Comparison of ENCODE assay signal across 18 cellular contexts in genomic region chr12:1928439-1929121, GRCh38. TPM values are rescaled to one million over a fixed set of nuclear protein-coding genes. Genes with fewer than 3 reads are reported as not detected.
DNase-seq lines count a peak whose midpoint lies in the region; ATAC-seq and TF ChIP-seq lines count a peak whose summit lies in the region.
"Had no signal": no experiment of that assay in that cellular context is flagged by ENCODE, and none has a peak within 500 bp of the region (broad histone marks: within the 10 kb centered on the region; RNA-seq: fewer than 3 reads in every experiment).

No MANE protein-coding gene starts in this region.

- intact Hi-C loops in stomach (cut with DNase I; ENCODE audit: low total_unique reads), result no loop called here

- H3K4me2 ChIP-seq in SK-N-SH, result no peak overlapping the region

- TF ChIP-seq EP300 in SK-N-SH (IDR thresholded peaks at IDR 0.05; ENCODE audit: borderline replicate concordance in 1 of 2, low read depth in 1 of 2, low read length in 1 of 2) (no peak), stomach (IDR thresholded peaks at IDR 0.05) (no peak)

- H2AFZ ChIP-seq in SK-N-SH (ENCODE audit: low read depth), result no peak overlapping the region

- CTCF ChIA-PET in SK-N-SH (lab: Yijun Ruan, JAX), result interaction anchor here (1.7 to 2.4 kb wide), 2 partner anchors 12 to 294 kb away, joined by 7 to 15 read pairs; no protein-coding TSS in a partner anchor

- 70% methylated on average over 14 of the region's 22 CpGs for WGBS in SK-N-SH (ENCODE audit: low lambda C conversion rate)
- WGBS in stomach, 5 donors, result 86 to 93% (median 87%) methylated on average over 14 to 22 of the region's 22 CpGs

- no peak for ATAC-seq in activated CD4-positive, CD25-positive, alpha-beta regulatory T cell treated with anti-CD3 and anti-CD28 coated beads, Interleukin-2, amount 50 U/mL, for 24 hours
- no peak for ATAC-seq in left lobe of liver
- ATAC-seq: activated CD4-positive, alpha-beta T cell treated with anti-CD3 and anti-CD28 coated beads for 36 hours; right lobe of liver had no signal

- H3K9me2 ChIP-seq in SK-N-SH, result no peaks in the 10 kb centered on the region

- POLR2A ChIA-PET in SK-N-SH (lab: Yijun Ruan, JAX), result no interaction called here

- H3K36me3 ChIP-seq in SK-N-SH (replicated peaks in 1 of 2; ENCODE audit: control insufficient read depth in 1 of 2, insufficient read depth in 2 of 2, low read length in 1 of 2) (no peaks in the 10 kb centered on the region), stomach (no peaks in the 10 kb centered on the region)
- H3K36me3 ChIP-seq: right lobe of liver had no signal

- H4K20me1 ChIP-seq in SK-N-SH (ENCODE audit: insufficient read depth), result no peaks in the 10 kb centered on the region

- TF ChIP-seq CTCF in SK-N-SH (IDR thresholded peaks at IDR 0.05), result no peak
- TF ChIP-seq CTCF in stomach (IDR thresholded peaks at IDR 0.05), result no peak

- DNase-seq in activated CD4-positive, CD25-positive, alpha-beta regulatory T cell treated with anti-CD3 and anti-CD28 coated beads, Interleukin-2, amount 50 U/mL, for 72 hours, result peak; percentile 13
- DNase-seq in SK-N-SH (peak; percentile 8), left lobe of liver (ENCODE audit: low spot score) (peak; percentile 41), stomach (peak; percentile 25), GDM1 (lab: John Stamatoyannopoulos, UW) (no peak), NCI-H1694 (lab: John Stamatoyannopoulos, UW) (no peak)
- no peak for DNase-seq in stimulated activated CD4-positive, alpha-beta T cell treated with anti-CD3 and anti-CD28 coated beads, Interleukin-12 subunit alpha, Interleukin-12 subunit beta, amount 100 ng/mL, for 4 hours
- DNase-seq: activated CD4-positive, alpha-beta T cell treated with anti-CD3 and anti-CD28 coated beads for 36 hours; HFFc6; NCI-H187; NCI-H345; occipital lobe; stimulated activated CD4-positive, alpha-beta T cell treated with anti-CD3 and anti-CD28 coated beads, Interleukin-1b, Interleukin-23, amount 100 ng/mL, for 48 hours; T-helper 9 cell had no signal

- no peak overlapping the region; a peak in 1 of 4 replicates for H3K27ac ChIP-seq in SK-N-SH (ENCODE audit: low read depth in 2 of 2, low read length in 1 of 2)
- H3K27ac ChIP-seq in stomach, result peak overlapping the region in 1 of 5 donors; percentile 35
- H3K27ac ChIP-seq: 22Rv1, right lobe of liver had no signal

- no peaks in the 10 kb centered on the region for H3K79me2 ChIP-seq in SK-N-SH (ENCODE audit: insufficient read depth)

- H3K27me3 ChIP-seq in SK-N-SH (ENCODE audit: insufficient read depth), result no peaks in the 10 kb centered on the region; the same call in 1 of the 2 replicates
- H3K27me3 ChIP-seq in stomach, result peaks cover 0 to 9% (median 4%) of the 10 kb centered on the region in 3 donors
- H3K27me3 ChIP-seq: right lobe of liver had no signal

- H3F3A ChIP-seq in SK-N-SH (replicated peaks; ENCODE audit: insufficient read depth), result no peaks in the 10 kb centered on the region

- TF ChIP-seq RAD21 in SK-N-SH (IDR thresholded peaks at IDR 0.05; ENCODE audit: low read length), result no peak

- no peaks in the 10 kb centered on the region for H3K9me3 ChIP-seq in SK-N-SH
- H3K9me3 ChIP-seq in stomach, result no peaks in the 10 kb centered on the region
- H3K9me3 ChIP-seq: right lobe of liver had no signal

- H3K4me3 ChIP-seq in SK-N-SH (ENCODE audit: low read depth in 2 of 2, low read length in 1 of 2) (no peak overlapping the region), stomach (no peak overlapping the region)
- H3K4me3 ChIP-seq: right lobe of liver had no signal

- H3K4me1 ChIP-seq in SK-N-SH (ENCODE audit: control insufficient read depth in 1 of 2, insufficient read depth in 2 of 2, low read depth in 1 of 2, low read length in 1 of 2), result peaks cover 4 to 63% of the 10 kb centered on the region in 2 experiments; a peak in 2 of 4 replicates
- H3K4me1 ChIP-seq in stomach, result peaks cover 7 to 43% (median 17%) of the 10 kb centered on the region in 4 donors
- H3K4me1 ChIP-seq: right lobe of liver had no signal

- H3K9ac ChIP-seq in SK-N-SH, result no peak overlapping the region

- no peak for TF ChIP-seq POLR2A in stomach (IDR thresholded peaks at IDR 0.05)

TF ChIP-seq in SK-N-SH, 30 proteins besides CTCF, POLR2A, EP300 and RAD21:
- no peak for TF ChIP-seq MAX (IDR thresholded peaks at IDR 0.05; ENCODE audit: low read depth)
- TF ChIP-seq TCF12 (IDR thresholded peaks at IDR 0.05), result no peak
- TF ChIP-seq FOSL2 (IDR thresholded peaks at IDR 0.05; ENCODE audit: borderline replicate concordance, low read depth), result no peak
- TF ChIP-seq FOXM1 (IDR thresholded peaks at IDR 0.05; ENCODE audit: low read depth), result no peak
- no peak for TF ChIP-seq YY1 (IDR thresholded peaks at IDR 0.05; ENCODE audit: low read depth)
- no peak for TF ChIP-seq GABPA (IDR thresholded peaks at IDR 0.05; ENCODE audit: low read depth)
- no peak for TF ChIP-seq TEAD4 (IDR thresholded peaks at IDR 0.05; ENCODE audit: borderline replicate concordance, insufficient read depth)
- no peak for TF ChIP-seq JUND (IDR thresholded peaks at IDR 0.05)
- no peak for TF ChIP-seq CHD2 (IDR thresholded peaks at IDR 0.05; ENCODE audit: low read length, partially characterized antibody)
- TF ChIP-seq USF2 (IDR thresholded peaks at IDR 0.05; ENCODE audit: borderline replicate concordance, low read depth, low read length), result no peak
- no peak for TF ChIP-seq USF1 (IDR thresholded peaks at IDR 0.05; ENCODE audit: borderline replicate concordance, low read depth)
- TF ChIP-seq NFIC (IDR thresholded peaks at IDR 0.05; ENCODE audit: borderline replicate concordance), result no peak
- TF ChIP-seq FOXJ3 (CRISPR knock-in tag; IDR thresholded peaks at IDR 0.05), result no peak
- TF ChIP-seq EZH2phosphoT487 (IDR thresholded peaks at IDR 0.05; ENCODE audit: borderline replicate concordance, low read depth), result no peak

RNA-seq across cellular contexts. Expression of gene CACNA2D4, which starts 10.1 kb away (rescaled TPM):
- polyA plus RNA-seq in SK-N-SH (2012; rRNA removed) (0.02 TPM in 1 of 2 replicates, not detected in the other), stomach (1 to 10 TPM; 1.8 to 3.2 (median 1.9) TPM)
- polyA plus RNA-seq in SK-N-SH (2012; cell fraction: cytosol; rRNA removed), result not detected in 2 replicates
- 0.02 TPM in 1 of 2 replicates, not detected in the other for polyA plus RNA-seq in SK-N-SH (2012; cell fraction: nucleus; rRNA removed)
- total RNA-seq in left lobe of liver (0.83 TPM), stomach (1 to 10 TPM in 3 of 5 donors, under 1 TPM in 1, not detected in 1; 0.58 to 3.5 (median 1.5) TPM)
- total RNA-seq: occipital lobe, SK-MEL-5 had no signal

Comparison
In these comparisons a context has a peak if more than half of its experiments do, and no peak if none do; other contexts are left out.
1. DNase-seq: peak in activated CD4-positive, CD25-positive, alpha-beta regulatory T cell treated with anti-CD3 and anti-CD28 coated beads, Interleukin-2, amount 50 U/mL, for 72 hours (single experiment), SK-N-SH (single experiment), left lobe of liver (single experiment) and stomach (single experiment); none in stimulated activated CD4-positive, alpha-beta T cell treated with anti-CD3 and anti-CD28 coated beads, Interleukin-12 subunit alpha, Interleukin-12 subunit beta, amount 100 ng/mL, for 4 hours (single experiment), GDM1 (single experiment) and NCI-H1694 (single experiment).